ENCODE assay signal across 10 cellular contexts in genomic region chr20:52974155-52974554, GRCh38. TPM values are rescaled to one million over a fixed set of nuclear protein-coding genes. Genes with fewer than 3 reads are reported as not detected.
DNase-seq lines count a peak whose midpoint lies in the region; ATAC-seq, FAIRE-seq and TF ChIP-seq lines count a peak whose summit lies in the region.
"Had no signal": no experiment of that assay in that cellular context is flagged by ENCODE, and none has a peak within 500 bp of the region (broad histone marks: within the 10 kb centered on the region; RNA-seq: fewer than 3 reads in every experiment).

No MANE protein-coding gene starts in this region.

- TF ChIP-seq CTCF in kidney (IDR thresholded peaks at IDR 0.05; ENCODE audit: borderline replicate concordance, extremely low read depth, insufficient read depth) (no peak), colonic mucosa (IDR thresholded peaks at IDR 0.05) (no peak)

- H3K27ac ChIP-seq in kidney (ENCODE audit: low read depth in 2 of 2, low read length in 2 of 2): no peak overlapping the region
- no peak overlapping the region for H3K27ac ChIP-seq in colonic mucosa

- H3K9me3 Mint-ChIP-seq in activated T-cell treated with anti-CD3 and anti-CD28 coated beads, Interleukin-2, amount 50 U/mL, for 24 hours: no peaks in the 10 kb centered on the region
- no peaks in the 10 kb centered on the region for H3K9me3 Mint-ChIP-seq in stimulated activated memory B cell treated with anti-CD40 and anti-IgM and Interleukin-4, amounts not matched to agents 10 μg/mL and 1 μg/mL and 100 μg/mL, for 72 hours

- H3K9ac ChIP-seq in kidney (ENCODE audit: low read length in 2 of 2) (no peak overlapping the region), colonic mucosa (ENCODE audit: low read depth in 2 of 2, low read length in 2 of 2) (no peak overlapping the region)

- FAIRE-seq in kidney (lab: Jason Lieb, UNC): no peak
- FAIRE-seq: GM18507 had no signal

- peak overlapping the region; percentile 7 to 66 for H3K4me3 ChIP-seq in kidney (ENCODE audit: low read length in 2 of 2)
- no peak overlapping the region for H3K4me3 ChIP-seq in colonic mucosa

- H3K36me3 ChIP-seq in kidney (ENCODE audit: control insufficient read depth in 1 of 2, insufficient read depth in 2 of 2, low read length in 2 of 2): no peaks in the 10 kb centered on the region
- H3K36me3 ChIP-seq in colonic mucosa: no peaks in the 10 kb centered on the region

- H3K27me3 Mint-ChIP-seq in activated T-cell treated with anti-CD3 and anti-CD28 coated beads, Interleukin-2, amount 50 U/mL, for 24 hours: peaks cover 38% of the 10 kb centered on the region
- H3K27me3 Mint-ChIP-seq in stimulated activated memory B cell treated with anti-CD40 and anti-IgM and Interleukin-4, amounts not matched to agents 10 μg/mL and 1 μg/mL and 100 μg/mL, for 72 hours: peaks cover 47% of the 10 kb centered on the region

- intact Hi-C loops in kidney (cut with DNase I) (no loop called here), colonic mucosa (cut with DNase I) (no loop called here)

- peak overlapping the region; percentile 94 for H3K27ac Mint-ChIP-seq in activated T-cell treated with anti-CD3 and anti-CD28 coated beads, Interleukin-2, amount 50 U/mL, for 24 hours
- peak overlapping the region; percentile 70 for H3K27ac Mint-ChIP-seq in stimulated activated memory B cell treated with anti-CD40 and anti-IgM and Interleukin-4, amounts not matched to agents 10 μg/mL and 1 μg/mL and 100 μg/mL, for 72 hours

- peak; percentile 19 for DNase-seq in NCI-H748 treated with DMSO at 0.1 percent for 48 hours (lab: John Stamatoyannopoulos, UW)
- DNase-seq in activated T-cell treated with anti-CD3 and anti-CD28 coated beads, Interleukin-2, amount 50 U/mL, for 24 hours: no peak
- DNase-seq in kidney: no peak
- no peak for DNase-seq in colonic mucosa
- DNase-seq: NCI-H1436 treated with DMSO at 0.1 percent for 48 hours had no signal

- peaks cover 58% of the 10 kb centered on the region for H3K4me1 Mint-ChIP-seq in activated T-cell treated with anti-CD3 and anti-CD28 coated beads, Interleukin-2, amount 50 U/mL, for 24 hours (ENCODE audit: low read depth)
- H3K4me1 Mint-ChIP-seq in stimulated activated memory B cell treated with anti-CD40 and anti-IgM and Interleukin-4, amounts not matched to agents 10 μg/mL and 1 μg/mL and 100 μg/mL, for 72 hours: peaks cover 35% of the 10 kb centered on the region

- H3K27me3 ChIP-seq in colonic mucosa: no peaks in the 10 kb centered on the region

- no peaks in the 10 kb centered on the region for H3K9me3 ChIP-seq in kidney (ENCODE audit: control insufficient read depth in 1 of 2, low read length in 2 of 2)
- H3K9me3 ChIP-seq in colonic mucosa: no peaks in the 10 kb centered on the region

- peak overlapping the region; percentile 85 for H3K4me3 Mint-ChIP-seq in activated T-cell treated with anti-CD3 and anti-CD28 coated beads, Interleukin-2, amount 50 U/mL, for 24 hours
- peak overlapping the region; percentile 87 for H3K4me3 Mint-ChIP-seq in stimulated activated memory B cell treated with anti-CD40 and anti-IgM and Interleukin-4, amounts not matched to agents 10 μg/mL and 1 μg/mL and 100 μg/mL, for 72 hours

- H3K4me1 ChIP-seq in kidney (ENCODE audit: control insufficient read depth in 1 of 2, insufficient read depth in 1 of 2, low read depth in 1 of 2, low read length in 2 of 2) (peaks cover 0 to 2% of the 10 kb centered on the region in 2 donors), colonic mucosa (no peaks in the 10 kb centered on the region)

- ATAC-seq in stimulated activated memory B cell treated with anti-CD40 and anti-IgM and Interleukin-4, amounts not matched to agents 10 μg/mL and 1 μg/mL and 100 μg/mL, for 72 hours: no peak
- ATAC-seq in GM18858 (IDR thresholded peaks at IDR 0.05; ENCODE audit: unreplicated experiment) (no peak), GM21737 (IDR thresholded peaks at IDR 0.05; ENCODE audit: unreplicated experiment) (no peak), GM21381 (IDR thresholded peaks at IDR 0.05; ENCODE audit: unreplicated experiment) (no peak)

- H3K36me3 Mint-ChIP-seq in activated T-cell treated with anti-CD3 and anti-CD28 coated beads, Interleukin-2, amount 50 U/mL, for 24 hours (ENCODE audit: low read depth): peaks cover 30% of the 10 kb centered on the region
- H3K36me3 Mint-ChIP-seq in stimulated activated memory B cell treated with anti-CD40 and anti-IgM and Interleukin-4, amounts not matched to agents 10 μg/mL and 1 μg/mL and 100 μg/mL, for 72 hours: no peaks in the 10 kb centered on the region

RNA-seq across cellular contexts. Expression of gene TSHZ2, which starts 2.0 kb away (rescaled TPM):
- total RNA-seq in kidney (15.5 TPM), colonic mucosa (1 to 10 TPM; 2.1 to 3.1 TPM)
- 0.86 TPM for polyA plus RNA-seq in kidney (ENCODE audit: insufficient read depth, low read depth, low replicate concordance)
